In genomic region chrX:28058906-28059305, GRCh38 we compare ENCODE assay signal across 23 cellular contexts.
A peak's percentile ranks its signal among the peaks of the same experiment; 100 is the strongest.
DNase-seq lines count a peak whose midpoint lies in the region; TF ChIP-seq lines count a peak whose summit lies in the region.
"Had no signal": no experiment of that assay in that cellular context is flagged by ENCODE, and none has a peak within 500 bp of the region (broad histone marks: within the 10 kb centered on the region; RNA-seq: fewer than 3 reads in every experiment).

No MANE protein-coding gene starts in this region.

- H3K4me1 ChIP-seq in A673 (ENCODE audit: insufficient read depth, low read length, poor library complexity, severe bottlenecking), result no peaks in the 10 kb centered on the region
- H3K4me1 ChIP-seq: adrenal gland, esophagus squamous epithelium, parathyroid adenoma, SJSA1, testis had no signal

- POLR2A ChIA-PET in A673 (lab: Charles Lee; ENCODE audit: low non-redundant PET), result no interaction called here

- intact Hi-C loops in A673 (cut with micrococcal nuclease; ENCODE audit: unreplicated experiment), result no loop called here

- peaks cover 20% of the 10 kb centered on the region for H3K9me3 ChIP-seq in A673 (ENCODE audit: low read depth, low read length, poor library complexity, severe bottlenecking)
- H3K9me3 ChIP-seq: adrenal gland, HAP-1, SJSA1, testis had no signal

- H3K4me3 ChIP-seq in A673 (ENCODE audit: low read depth, low read length, poor library complexity, severe bottlenecking) (no peak overlapping the region), H7 (ENCODE audit: insufficient read depth, low read depth, low read length) (no peak overlapping the region)
- H3K4me3 ChIP-seq: adrenal gland, esophagus squamous epithelium, HAP-1, PC-9, SJSA1, testis had no signal

- DNase-seq in A673 (ENCODE audit: low spot score), result peak; percentile 3
- peak; percentile 6 for DNase-seq in DMS53 treated with DMSO at 0.1 percent for 48 hours (lab: John Stamatoyannopoulos, UW; ENCODE audit: unreplicated experiment)
- DNase-seq in amniotic epithelial cell (ENCODE audit: low read depth), result peak; percentile 1
- peak; percentile 22 for DNase-seq in iris pigment epithelial cell (ENCODE audit: low read depth)
- DNase-seq in H7, result no peak
- no peak for DNase-seq in GM19240 (ENCODE audit: insufficient read length, low spot score)
- DNase-seq in cerebellar cortex (ENCODE audit: low spot score), result no peak
- DNase-seq: activated CD8-positive, alpha-beta T cell treated with anti-CD3 and anti-CD28 coated beads for 36 hours; activated gamma-delta T cell treated with Interleukin-2 at 50 U/mL for 16 hours; adrenal gland; effector memory CD4-positive, alpha-beta T cell; esophagus squamous epithelium; Kasumi-1; NCI-H1105; NCI-H82; nephron progenitor cell; PC-9; T-helper 2 cell; testis had no signal

- no peaks in the 10 kb centered on the region for H3K36me3 ChIP-seq in A673 (ENCODE audit: insufficient read depth, low read length, poor library complexity, severe bottlenecking)
- no peaks in the 10 kb centered on the region for H3K36me3 ChIP-seq in H7 (replicated peaks; ENCODE audit: control insufficient read depth, insufficient read depth, low read length)
- H3K36me3 ChIP-seq: adrenal gland, esophagus squamous epithelium, HAP-1, SJSA1 had no signal

- CTCF ChIA-PET in A673 (lab: Charles Lee), result interaction anchor here (0.7 kb wide), 1 partner anchor 83 kb away, joined by 3 read pairs; no protein-coding TSS in a partner anchor

- H3K27ac ChIP-seq in A673 (ENCODE audit: low read depth, low read length, poor library complexity, severe bottlenecking), result no peak overlapping the region
- H3K27ac ChIP-seq: adrenal gland, esophagus squamous epithelium, parathyroid adenoma, PC-9, SJSA1, testis, VCaP had no signal

- no peak for TF ChIP-seq CTCF in A673 (conservative IDR thresholded peaks at IDR 0.05; ENCODE audit: low read depth, low read length)

- no TSS peak for BruUV-seq in A673 (replicated peaks; lab: Mats Ljungman, UMichigan)

- peaks cover 5% of the 10 kb centered on the region for H3K27me3 ChIP-seq in A673 (replicated peaks; ENCODE audit: insufficient read depth, low read depth, low read length, poor library complexity)
- no peaks in the 10 kb centered on the region for H3K27me3 ChIP-seq in H7 (ENCODE audit: control insufficient read depth, insufficient read depth, low read length)
- H3K27me3 ChIP-seq: adrenal gland, esophagus squamous epithelium, SJSA1, testis had no signal

Comparison
In these comparisons a context has a peak if more than half of its experiments do, and no peak if none do; other contexts are left out.
1. DNase-seq: peak in A673 (single experiment), DMS53 treated with DMSO at 0.1 percent for 48 hours (single experiment), amniotic epithelial cell (single experiment) and iris pigment epithelial cell (single experiment); none in H7 (single experiment), GM19240 (single experiment) and cerebellar cortex (single experiment).